In genomic region chr1:43388021-43388575, GRCh38 we compare ENCODE assay signal across 1 cellular context.
TF ChIP-seq lines count a peak whose summit lies in the region.

No MANE protein-coding gene starts in this region.

TF ChIP-seq in GM23338, 12 proteins besides CTCF, POLR2A, EP300 and RAD21 (continued from another document):
- TF ChIP-seq, protein P1, sequence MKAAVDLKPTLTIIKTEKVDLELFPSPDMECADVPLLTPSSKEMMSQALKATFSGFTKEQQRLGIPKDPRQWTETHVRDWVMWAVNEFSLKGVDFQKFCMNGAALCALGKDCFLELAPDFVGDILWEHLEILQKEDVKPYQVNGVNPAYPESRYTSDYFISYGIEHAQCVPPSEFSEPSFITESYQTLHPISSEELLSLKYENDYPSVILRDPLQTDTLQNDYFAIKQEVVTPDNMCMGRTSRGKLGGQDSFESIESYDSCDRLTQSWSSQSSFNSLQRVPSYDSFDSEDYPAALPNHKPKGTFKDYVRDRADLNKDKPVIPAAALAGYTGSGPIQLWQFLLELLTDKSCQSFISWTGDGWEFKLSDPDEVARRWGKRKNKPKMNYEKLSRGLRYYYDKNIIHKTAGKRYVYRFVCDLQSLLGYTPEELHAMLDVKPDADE (IDR thresholded peaks at IDR 0.05) = no peak
- no peak for TF ChIP-seq EZH2 (IDR thresholded peaks at IDR 0.05; ENCODE audit: low read depth, unreplicated experiment)
- TF ChIP-seq EZH2phosphoT487 (IDR thresholded peaks at IDR 0.05; ENCODE audit: unreplicated experiment) = no peak
- no peak for TF ChIP-seq POLR2AphosphoS5 (IDR thresholded peaks at IDR 0.05; ENCODE audit: low read depth)
- no peak for TF ChIP-seq JUNB (IDR thresholded peaks at IDR 0.05; ENCODE audit: unreplicated experiment)
- no peak for TF ChIP-seq STAT1 (IDR thresholded peaks at IDR 0.05; ENCODE audit: unreplicated experiment)
- TF ChIP-seq NANOG (IDR thresholded peaks at IDR 0.05; ENCODE audit: borderline replicate concordance) = no peak
- no peak for TF ChIP-seq CREB1 (CRISPR knock-in tag; IDR thresholded peaks at IDR 0.05; ENCODE audit: low read depth)
- no peak for TF ChIP-seq REST (IDR thresholded peaks at IDR 0.05; ENCODE audit: unreplicated experiment)
